Comparison of ENCODE assay signal across 1 cellular context in genomic region chr2:96407041-96407918, GRCh38.
A peak's percentile ranks its signal among the peaks of the same experiment; 100 is the strongest.
TF ChIP-seq lines count a peak whose summit lies in the region.

No MANE protein-coding gene starts in this region.

TF ChIP-seq in HEK293, 187 proteins besides CTCF, POLR2A, EP300 and RAD21 (continued from another document):
- TF ChIP-seq ZNF398 (tag by site-specific recombination; IDR thresholded peaks at IDR 0.05): no peak
- TF ChIP-seq KLF16 (tag by site-specific recombination; IDR thresholded peaks at IDR 0.05): no peak
- TF ChIP-seq, protein P1, sequence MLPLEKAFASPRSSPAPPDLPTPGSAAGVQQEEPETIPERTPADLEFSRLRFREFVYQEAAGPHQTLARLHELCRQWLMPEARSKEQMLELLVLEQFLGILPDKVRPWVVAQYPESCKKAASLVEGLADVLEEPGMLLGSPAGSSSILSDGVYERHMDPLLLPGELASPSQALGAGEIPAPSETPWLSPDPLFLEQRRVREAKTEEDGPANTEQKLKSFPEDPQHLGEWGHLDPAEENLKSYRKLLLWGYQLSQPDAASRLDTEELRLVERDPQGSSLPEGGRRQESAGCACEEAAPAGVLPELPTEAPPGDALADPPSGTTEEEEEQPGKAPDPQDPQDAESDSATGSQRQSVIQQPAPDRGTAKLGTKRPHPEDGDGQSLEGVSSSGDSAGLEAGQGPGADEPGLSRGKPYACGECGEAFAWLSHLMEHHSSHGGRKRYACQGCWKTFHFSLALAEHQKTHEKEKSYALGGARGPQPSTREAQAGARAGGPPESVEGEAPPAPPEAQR (tag by site-specific recombination; IDR thresholded peaks at IDR 0.05): no peak
- no peak for TF ChIP-seq ZNF26 (tag by site-specific recombination; IDR thresholded peaks at IDR 0.05)
- no peak for TF ChIP-seq ZNF221 (tag by site-specific recombination; IDR thresholded peaks at IDR 0.05; ENCODE audit: borderline replicate concordance)
- TF ChIP-seq ZFP41 (tag by site-specific recombination; IDR thresholded peaks at IDR 0.05; ENCODE audit: borderline replicate concordance): no peak
- TF ChIP-seq, protein P2, sequence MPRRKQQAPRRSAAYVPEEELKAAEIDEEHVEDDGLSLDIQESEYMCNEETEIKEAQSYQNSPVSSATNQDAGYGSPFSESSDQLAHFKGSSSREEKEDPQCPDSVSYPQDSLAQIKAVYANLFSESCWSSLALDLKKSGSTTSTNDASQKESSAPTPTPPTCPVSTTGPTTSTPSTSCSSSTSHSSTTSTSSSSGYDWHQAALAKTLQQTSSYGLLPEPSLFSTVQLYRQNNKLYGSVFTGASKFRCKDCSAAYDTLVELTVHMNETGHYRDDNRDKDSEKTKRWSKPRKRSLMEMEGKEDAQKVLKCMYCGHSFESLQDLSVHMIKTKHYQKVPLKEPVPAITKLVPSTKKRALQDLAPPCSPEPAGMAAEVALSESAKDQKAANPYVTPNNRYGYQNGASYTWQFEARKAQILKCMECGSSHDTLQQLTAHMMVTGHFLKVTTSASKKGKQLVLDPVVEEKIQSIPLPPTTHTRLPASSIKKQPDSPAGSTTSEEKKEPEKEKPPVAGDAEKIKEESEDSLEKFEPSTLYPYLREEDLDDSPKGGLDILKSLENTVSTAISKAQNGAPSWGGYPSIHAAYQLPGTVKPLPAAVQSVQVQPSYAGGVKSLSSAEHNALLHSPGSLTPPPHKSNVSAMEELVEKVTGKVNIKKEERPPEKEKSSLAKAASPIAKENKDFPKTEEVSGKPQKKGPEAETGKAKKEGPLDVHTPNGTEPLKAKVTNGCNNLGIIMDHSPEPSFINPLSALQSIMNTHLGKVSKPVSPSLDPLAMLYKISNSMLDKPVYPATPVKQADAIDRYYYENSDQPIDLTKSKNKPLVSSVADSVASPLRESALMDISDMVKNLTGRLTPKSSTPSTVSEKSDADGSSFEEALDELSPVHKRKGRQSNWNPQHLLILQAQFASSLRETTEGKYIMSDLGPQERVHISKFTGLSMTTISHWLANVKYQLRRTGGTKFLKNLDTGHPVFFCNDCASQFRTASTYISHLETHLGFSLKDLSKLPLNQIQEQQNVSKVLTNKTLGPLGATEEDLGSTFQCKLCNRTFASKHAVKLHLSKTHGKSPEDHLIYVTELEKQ (tag by site-specific recombination; IDR thresholded peaks at IDR 0.05; ENCODE audit: borderline replicate concordance): no peak
- TF ChIP-seq PRDM6 (tag by site-specific recombination; IDR thresholded peaks at IDR 0.05): no peak
- TF ChIP-seq ZNF335 (tag by site-specific recombination; conservative IDR thresholded peaks at IDR 0.05): no peak
- no peak for TF ChIP-seq SP2 (tag by site-specific recombination; IDR thresholded peaks at IDR 0.05)
- no peak for TF ChIP-seq ZNF518A (tag by site-specific recombination; conservative IDR thresholded peaks at IDR 0.05; ENCODE audit: low read depth)
- TF ChIP-seq, protein P3, sequence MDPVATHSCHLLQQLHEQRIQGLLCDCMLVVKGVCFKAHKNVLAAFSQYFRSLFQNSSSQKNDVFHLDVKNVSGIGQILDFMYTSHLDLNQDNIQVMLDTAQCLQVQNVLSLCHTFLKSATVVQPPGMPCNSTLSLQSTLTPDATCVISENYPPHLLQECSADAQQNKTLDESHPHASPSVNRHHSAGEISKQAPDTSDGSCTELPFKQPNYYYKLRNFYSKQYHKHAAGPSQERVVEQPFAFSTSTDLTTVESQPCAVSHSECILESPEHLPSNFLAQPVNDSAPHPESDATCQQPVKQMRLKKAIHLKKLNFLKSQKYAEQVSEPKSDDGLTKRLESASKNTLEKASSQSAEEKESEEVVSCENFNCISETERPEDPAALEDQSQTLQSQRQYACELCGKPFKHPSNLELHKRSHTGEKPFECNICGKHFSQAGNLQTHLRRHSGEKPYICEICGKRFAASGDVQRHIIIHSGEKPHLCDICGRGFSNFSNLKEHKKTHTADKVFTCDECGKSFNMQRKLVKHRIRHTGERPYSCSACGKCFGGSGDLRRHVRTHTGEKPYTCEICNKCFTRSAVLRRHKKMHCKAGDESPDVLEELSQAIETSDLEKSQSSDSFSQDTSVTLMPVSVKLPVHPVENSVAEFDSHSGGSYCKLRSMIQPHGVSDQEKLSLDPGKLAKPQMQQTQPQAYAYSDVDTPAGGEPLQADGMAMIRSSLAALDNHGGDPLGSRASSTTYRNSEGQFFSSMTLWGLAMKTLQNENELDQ (tag by site-specific recombination; IDR thresholded peaks at IDR 0.05; ENCODE audit: low read depth): no peak
- TF ChIP-seq ZNF132 (tag by site-specific recombination; IDR thresholded peaks at IDR 0.05; ENCODE audit: borderline replicate concordance): no peak
- no peak for TF ChIP-seq ZNF23 (tag by site-specific recombination; IDR thresholded peaks at IDR 0.05; ENCODE audit: borderline replicate concordance)
- TF ChIP-seq ZNF514 (tag by site-specific recombination; IDR thresholded peaks at IDR 0.05): no peak
- no peak for TF ChIP-seq SP7 (tag by site-specific recombination; IDR thresholded peaks at IDR 0.05)
- no peak for TF ChIP-seq ZNF266 (tag by site-specific recombination; IDR thresholded peaks at IDR 0.05; ENCODE audit: low read depth)
- TF ChIP-seq ZNF629 (tag by site-specific recombination; IDR thresholded peaks at IDR 0.05): 0 out of 2 replicates have a peak, but pooled peaks have one; percentile 13
- TF ChIP-seq ZNF394 (tag by site-specific recombination; IDR thresholded peaks at IDR 0.05; ENCODE audit: borderline replicate concordance): no peak
- TF ChIP-seq ZNF843 (tag by site-specific recombination; IDR thresholded peaks at IDR 0.05): no peak
- no peak for TF ChIP-seq SETDB1 (IDR thresholded peaks at IDR 0.05; ENCODE audit: insufficient read length, low read length)
- TF ChIP-seq, protein P4, sequence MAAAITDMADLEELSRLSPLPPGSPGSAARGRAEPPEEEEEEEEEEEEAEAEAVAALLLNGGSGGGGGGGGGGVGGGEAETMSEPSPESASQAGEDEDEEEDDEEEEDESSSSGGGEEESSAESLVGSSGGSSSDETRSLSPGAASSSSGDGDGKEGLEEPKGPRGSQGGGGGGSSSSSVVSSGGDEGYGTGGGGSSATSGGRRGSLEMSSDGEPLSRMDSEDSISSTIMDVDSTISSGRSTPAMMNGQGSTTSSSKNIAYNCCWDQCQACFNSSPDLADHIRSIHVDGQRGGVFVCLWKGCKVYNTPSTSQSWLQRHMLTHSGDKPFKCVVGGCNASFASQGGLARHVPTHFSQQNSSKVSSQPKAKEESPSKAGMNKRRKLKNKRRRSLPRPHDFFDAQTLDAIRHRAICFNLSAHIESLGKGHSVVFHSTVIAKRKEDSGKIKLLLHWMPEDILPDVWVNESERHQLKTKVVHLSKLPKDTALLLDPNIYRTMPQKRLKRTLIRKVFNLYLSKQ (tag by site-specific recombination; IDR thresholded peaks at IDR 0.05; ENCODE audit: borderline replicate concordance): no peak
- TF ChIP-seq KLF7 (tag by site-specific recombination; IDR thresholded peaks at IDR 0.05; ENCODE audit: borderline replicate concordance): no peak
- TF ChIP-seq ZNF561 (tag by site-specific recombination; IDR thresholded peaks at IDR 0.05; ENCODE audit: borderline replicate concordance): no peak
- TF ChIP-seq ZNF146 (tag by site-specific recombination; IDR thresholded peaks at IDR 0.05): no peak
- TF ChIP-seq ZNF426 (tag by site-specific recombination; IDR thresholded peaks at IDR 0.05): no peak
- TF ChIP-seq ZBTB7A (tag by site-specific recombination; IDR thresholded peaks at IDR 0.05; ENCODE audit: low read depth): no peak
